In the genomic region with DNA sequence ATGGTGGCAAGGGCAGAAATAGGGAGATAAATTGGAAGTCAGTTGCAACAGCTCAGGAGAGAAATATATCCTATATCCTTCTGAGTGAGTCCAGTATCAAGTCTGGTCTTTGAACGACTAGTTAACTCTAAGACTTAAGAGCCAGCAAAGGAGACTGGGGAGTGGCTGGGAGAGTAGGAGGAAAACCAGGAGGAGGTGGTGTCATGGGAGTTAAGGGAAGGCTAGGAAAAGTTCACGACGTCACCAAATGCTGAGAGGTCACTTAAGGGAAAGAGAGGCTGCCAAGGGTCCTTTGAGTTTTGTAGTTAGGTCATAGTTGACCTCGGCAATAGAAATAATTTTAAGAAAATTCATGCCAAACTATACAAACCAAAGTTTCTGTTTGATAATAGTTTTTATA, we compare ENCODE assay signal across 17 cellular contexts. TPM values are rescaled to one million over a fixed set of nuclear protein-coding genes. Genes with fewer than 3 reads are reported as not detected.
DNase-seq lines count a peak whose midpoint lies in the region; ATAC-seq and TF ChIP-seq lines count a peak whose summit lies in the region.
"Had no signal": no experiment of that assay in that cellular context is flagged by ENCODE, and none has a peak within 500 bp of the region (broad histone marks: within the 10 kb centered on the region; RNA-seq: fewer than 3 reads in every experiment).

No MANE protein-coding gene starts in this region.

- 0 out of 2 replicates have a peak, but pooled peaks cover 4% of the 10 kb centered on the region for H3F3A ChIP-seq in GM23248 (ENCODE audit: insufficient read depth)

- H3K27ac ChIP-seq in right atrium auricular region (no peak overlapping the region), subcutaneous abdominal adipose tissue (ENCODE audit: low read depth, low read length) (peak overlapping the region; percentile 73), GM23248 (no peak overlapping the region)
- H3K27ac ChIP-seq: KMS-11 had no signal

- H4K20me1 ChIP-seq in GM23248 (ENCODE audit: insufficient read depth) = no peaks in the 10 kb centered on the region

- in situ Hi-C loops in GM23248 (cut with MboI) = loop anchor here (5.0 to 10.0 kb wide), 2 partner anchors 110 to 257 kb away; no protein-coding TSS in a partner anchor

- H3K79me2 ChIP-seq in GM23248 (ENCODE audit: insufficient read depth) = no peaks in the 10 kb centered on the region

- no peak for TF ChIP-seq CTCF in right atrium auricular region (IDR thresholded peaks at IDR 0.05)

- no peaks in the 10 kb centered on the region for H3K9me2 ChIP-seq in GM23248 (ENCODE audit: insufficient read depth)

- no peaks in the 10 kb centered on the region for H3K27me3 ChIP-seq in right atrium auricular region
- no peaks in the 10 kb centered on the region for H3K27me3 ChIP-seq in adipocyte (replicated peaks; ENCODE audit: control insufficient read depth, insufficient read depth, low read length)
- H3K27me3 ChIP-seq in subcutaneous abdominal adipose tissue (ENCODE audit: control insufficient read depth in 5 of 5, insufficient read depth in 4 of 5, low read length in 5 of 5) = no peaks in the 10 kb centered on the region
- no peaks in the 10 kb centered on the region for H3K27me3 ChIP-seq in GM23248 (replicated peaks; ENCODE audit: insufficient read depth)

- H3K9me3 ChIP-seq in right atrium auricular region = no peaks in the 10 kb centered on the region
- H3K9me3 ChIP-seq in adipocyte (ENCODE audit: control insufficient read depth, low read length) = no peaks in the 10 kb centered on the region
- H3K9me3 ChIP-seq in subcutaneous abdominal adipose tissue (ENCODE audit: control insufficient read depth in 5 of 5, low read length in 5 of 5) = no peaks in the 10 kb centered on the region
- H3K9me3 ChIP-seq in GM23248 (ENCODE audit: low read depth) = no peaks in the 10 kb centered on the region

- whole genome bisulfite sequencing in GM23248 (ENCODE audit: low coverage in 1 of 2, low lambda C conversion rate in 2 of 2, missing lambda C conversion rate in 2 of 2), 2 experiments = 85 to 86% methylated on average over 4 of the region's 4 CpGs

- H3K4me1 ChIP-seq in right atrium auricular region = peaks cover 0 to 20% of the 10 kb centered on the region in 2 donors
- peaks cover 54% of the 10 kb centered on the region for H3K4me1 ChIP-seq in adipocyte (ENCODE audit: control insufficient read depth, insufficient read depth, low read length)
- peaks cover 4 to 40% (median 23%) of the 10 kb centered on the region in 5 donors for H3K4me1 ChIP-seq in subcutaneous abdominal adipose tissue (ENCODE audit: control insufficient read depth in 5 of 5, insufficient read depth in 5 of 5, low read length in 5 of 5)
- H3K4me1 ChIP-seq in GM23248 (ENCODE audit: insufficient read depth) = 0 out of 2 replicates have a peak, but pooled peaks cover 6% of the 10 kb centered on the region

- intact Hi-C loops in Right ventricle myocardium superior (cut with DNase I) = loop anchor here (2.0 kb wide), 1 partner anchor 111 kb away; no protein-coding TSS in a partner anchor
- intact Hi-C loops in left ventricle myocardium superior (cut with micrococcal nuclease) = no loop called here

- DNase-seq in Right ventricle myocardium superior = no peak
- no peak for DNase-seq in right atrium auricular region (ENCODE audit: low spot score)
- DNase-seq in adipocyte (ENCODE audit: low read depth) = no peak
- DNase-seq in left ventricle myocardium superior = no peak
- no peak for DNase-seq in GM23248
- DNase-seq in activated CD4-positive, CD25-positive, alpha-beta regulatory T cell (lab: John Stamatoyannopoulos, UW) = no peak
- DNase-seq: ACHN, AML-193, DMS53, NCI-H1436, NCI-H2081, NCI-H510A, NCI-H774, SHP77 had no signal

- no peaks in the 10 kb centered on the region for H3K36me3 ChIP-seq in right atrium auricular region
- H3K36me3 ChIP-seq in adipocyte (ENCODE audit: control insufficient read depth, insufficient read depth, low read length, severe bottlenecking) = no peaks in the 10 kb centered on the region
- no peaks in the 10 kb centered on the region for H3K36me3 ChIP-seq in subcutaneous abdominal adipose tissue (ENCODE audit: control insufficient read depth in 5 of 5, insufficient read depth in 5 of 5, low read length in 5 of 5)
- H3K36me3 ChIP-seq in GM23248 (ENCODE audit: low read depth) = no peaks in the 10 kb centered on the region

- H3K4me3 ChIP-seq in right atrium auricular region (no peak overlapping the region), adipocyte (ENCODE audit: low read length) (peak overlapping the region; percentile 8), subcutaneous abdominal adipose tissue (ENCODE audit: low read depth in 1 of 5, low read length in 5 of 5) (no peak overlapping the region), GM23248 (no peak overlapping the region)

- no peak overlapping the region for H3K4me2 ChIP-seq in GM23248 (ENCODE audit: unreplicated experiment)
- H3K4me2 ChIP-seq: KMS-11 had no signal

- ATAC-seq in Right ventricle myocardium superior (ENCODE audit: poor library complexity) (peak; percentile 68), left ventricle myocardium superior (peak; percentile 75)

- H3K9ac ChIP-seq in adipocyte (ENCODE audit: low read length) (no peak overlapping the region), subcutaneous abdominal adipose tissue (ENCODE audit: low read length in 5 of 5) (peak overlapping the region in 2 of 5 donors; percentile 9 to 13), GM23248 (no peak overlapping the region)
- H3K9ac ChIP-seq: KMS-11 had no signal

- no peak overlapping the region for H2AFZ ChIP-seq in GM23248

RNA-seq across cellular contexts. Expression of a gene that starts 25.1 kb away (rescaled TPM):
- total RNA-seq in Right ventricle myocardium superior (74.3 TPM), right atrium auricular region (10 to 100 TPM; 12.0 to 19.9 TPM), left ventricle myocardium superior (80.0 TPM)
- 1.8 and 3.4 TPM in 2 replicates for total RNA-seq in GM23248 (2014; rRNA removed; shearing (Covaris generic))
- 26.2 and 27.7 TPM in 2 replicates for polyA plus RNA-seq in GM23248 (2016; fragmentation: Nextera tagmentation; extraction: Ambion mirVana)

RNA-seq across cellular contexts. Expression of a gene that starts 25.3 kb away (rescaled TPM):
- total RNA-seq in Right ventricle myocardium superior = 20.3 TPM
- total RNA-seq in right atrium auricular region = 10 to 100 TPM; 18.5 to 22.2 TPM
- 24.3 TPM for total RNA-seq in left ventricle myocardium superior
- 18.6 and 24.9 TPM in 2 replicates for total RNA-seq in GM23248 (2014; rRNA removed; shearing (Covaris generic))
- polyA plus RNA-seq in GM23248 (2016; fragmentation: Nextera tagmentation; extraction: Ambion mirVana) = 32.4 and 34.5 TPM in 2 replicates

RNA-seq across cellular contexts. Expression of a gene that starts 27.0 kb away (rescaled TPM):
- total RNA-seq in Right ventricle myocardium superior = 37.6 TPM
- 10 to 100 TPM; 24.0 to 47.4 TPM for total RNA-seq in right atrium auricular region
- 41.4 TPM for total RNA-seq in left ventricle myocardium superior
- total RNA-seq in GM23248 (2014; rRNA removed; shearing (Covaris generic)) = 107 and 118 TPM in 2 replicates
- 307 and 315 TPM in 2 replicates for polyA plus RNA-seq in GM23248 (2016; fragmentation: Nextera tagmentation; extraction: Ambion mirVana)

RNA-seq across cellular contexts. Expression of a gene that starts 46.0 kb away (rescaled TPM):
- not detected for total RNA-seq in Right ventricle myocardium superior
- under 1 TPM in 1 of 2 donors, not detected in 1; 0.11 TPM for total RNA-seq in right atrium auricular region
- not detected for total RNA-seq in left ventricle myocardium superior
- total RNA-seq in GM23248 (2014; rRNA removed; shearing (Covaris generic)) = not detected in 2 replicates
- 0.04 TPM in 1 of 2 replicates, not detected in the other for polyA plus RNA-seq in GM23248 (2016; fragmentation: Nextera tagmentation; extraction: Ambion mirVana)
- polyA plus RNA-seq: CD14-positive monocyte had no signal
